25 cellular contexts compared by ENCODE assay signal in genomic region chr11:17548444-17548843, GRCh38. TPM values are rescaled to one million over a fixed set of nuclear protein-coding genes. Genes with fewer than 3 reads are reported as not detected.
A peak's percentile ranks its signal among the peaks of the same experiment; 100 is the strongest.
DNase-seq lines count a peak whose midpoint lies in the region; ATAC-seq, FAIRE-seq and TF ChIP-seq lines count a peak whose summit lies in the region.
"Had no signal": no experiment of that assay in that cellular context is flagged by ENCODE, and none has a peak within 500 bp of the region (broad histone marks: within the 10 kb centered on the region; RNA-seq: fewer than 3 reads in every experiment).

No MANE protein-coding gene starts in this region.

- no peaks in the 10 kb centered on the region for H4K20me1 ChIP-seq in H9 (ENCODE audit: control insufficient read depth, insufficient read depth, insufficient read length)

- no peaks in the 10 kb centered on the region for H3K9me3 ChIP-seq in A549
- no peaks in the 10 kb centered on the region for H3K9me3 ChIP-seq in H9 (ENCODE audit: control insufficient read depth, low read depth, low read length)
- H3K9me3 ChIP-seq in T-helper 17 cell (ENCODE audit: control insufficient read depth, low read length, poor library complexity, severe bottlenecking): no peaks in the 10 kb centered on the region
- H3K9me3 ChIP-seq: stomach had no signal

- TF ChIP-seq POLR2A in A549 (IDR thresholded peaks at IDR 0.05; ENCODE audit: low read length): no peak

- H2BK120ac ChIP-seq in H9 (ENCODE audit: low read depth, low read length, poor library complexity, severe bottlenecking): no peak overlapping the region

- H3K4me2 ChIP-seq in A549 (no peak overlapping the region), H9 (ENCODE audit: insufficient read depth, insufficient read length, low read length) (no peak overlapping the region)

- H4K8ac ChIP-seq in H9 (replicated peaks; ENCODE audit: insufficient read length, low read depth, low read length): no peak overlapping the region

- H3K18ac ChIP-seq in H9 (ENCODE audit: insufficient read length, low read depth, low read length): no peak overlapping the region

- no peak for FAIRE-seq in A549 (lab: Jason Lieb, UNC)

- no peak overlapping the region; a peak in 1 of 7 replicates for H3K27ac Mint-ChIP-seq in H9
- no peak overlapping the region for H3K27ac Mint-ChIP-seq in WTC11
- H3K27ac Mint-ChIP-seq in T-helper 17 cell: no peak overlapping the region
- H3K27ac Mint-ChIP-seq: activated B cell treated with CpG ODN at 0.5 μM for 24 hours; activated CD8-positive, alpha-beta T cell treated with anti-CD3 and anti-CD28 coated beads, Interleukin-2, amount 10 ng/mL, durations not matched to agents 7 days and 5 days; activated naive CD8-positive, alpha-beta T cell treated with anti-CD3 and anti-CD28 coated beads, Interleukin-2, amount 50 U/mL, for 24 hours; activated T-helper 1 cell treated with anti-CD3 and anti-CD28 coated beads, Interleukin-12 subunit alpha, Interleukin-12 subunit beta, Interleukin-2, Interleukin-4 antibody, amounts not matched to agents 30 ng/mL and 10 ng/mL and 1 ng/mL, durations not matched to agents 14 hours and 24 hours and 36 hours; CD4-positive, alpha-beta memory T cell had no signal

- H3K27me3 ChIP-seq in H9 (ENCODE audit: insufficient read depth, low read length): no peaks in the 10 kb centered on the region
- peaks cover 32% of the 10 kb centered on the region for H3K27me3 ChIP-seq in foreskin keratinocyte

- H3K27me3 Mint-ChIP-seq in H9 (ENCODE audit: low read depth): peaks cover 29% of the 10 kb centered on the region
- H3K27me3 Mint-ChIP-seq in WTC11 (ENCODE audit: low read depth): peaks cover 28% of the 10 kb centered on the region
- peaks cover 72% of the 10 kb centered on the region for H3K27me3 Mint-ChIP-seq in T-helper 17 cell

- H3K79me2 ChIP-seq in H9 (ENCODE audit: insufficient read depth, low read length): no peaks in the 10 kb centered on the region

- H3K4me3 Mint-ChIP-seq in H9 (no peak overlapping the region; a peak in 1 of 5 replicates), WTC11 (peak overlapping the region; percentile 8; the same call in 1 of the 2 replicates), T-helper 17 cell (no peak overlapping the region)
- H3K4me3 Mint-ChIP-seq: activated B cell treated with CpG ODN at 0.5 μM for 24 hours; activated CD8-positive, alpha-beta T cell treated with anti-CD3 and anti-CD28 coated beads, Interleukin-2, amount 10 ng/mL, durations not matched to agents 7 days and 5 days; activated naive CD8-positive, alpha-beta T cell treated with anti-CD3 and anti-CD28 coated beads, Interleukin-2, amount 50 U/mL, for 24 hours; activated T-helper 1 cell treated with anti-CD3 and anti-CD28 coated beads, Interleukin-12 subunit alpha, Interleukin-12 subunit beta, Interleukin-2, Interleukin-4 antibody, amounts not matched to agents 30 ng/mL and 10 ng/mL and 1 ng/mL, durations not matched to agents 14 hours and 24 hours and 36 hours; CD4-positive, alpha-beta memory T cell had no signal

- TF ChIP-seq EP300 in A549 (IDR thresholded peaks at IDR 0.05): no peak

- H3K4me1 Mint-ChIP-seq in H9 (peaks cover 24 to 43% of the 10 kb centered on the region in 2 experiments), WTC11 (peaks cover 29% of the 10 kb centered on the region), T-helper 17 cell (peaks cover 6% of the 10 kb centered on the region)
- H3K4me1 Mint-ChIP-seq: activated B cell treated with CpG ODN at 0.5 μM for 24 hours had no signal

- H3K36me3 Mint-ChIP-seq in H9 (ENCODE audit: insufficient read depth in 1 of 3, low read depth in 3 of 3) (peaks cover 0 to under 1% (median 0%) of the 10 kb centered on the region in 3 experiments; a peak in 1 of 7 replicates), WTC11 (no peaks in the 10 kb centered on the region), T-helper 17 cell (ENCODE audit: low read depth) (peaks cover 6% of the 10 kb centered on the region)
- H3K36me3 Mint-ChIP-seq: CD4-positive, alpha-beta memory T cell had no signal

- no peak overlapping the region for H3K4ac ChIP-seq in H9 (ENCODE audit: low read depth, low read length)

- peaks cover 5% of the 10 kb centered on the region for H3K23me2 ChIP-seq in H9 (ENCODE audit: insufficient read length, low read depth, low read length, poor library complexity, severe bottlenecking)

- no peak overlapping the region for H4K91ac ChIP-seq in H9 (ENCODE audit: insufficient read length, low read depth, low read length)

- H3K4me3 ChIP-seq in A549: no peak overlapping the region
- H3K4me3 ChIP-seq: stomach had no signal

- peaks cover 3% of the 10 kb centered on the region; the same call in 1 of the 3 replicates for H3K4me1 ChIP-seq in A549
- no peaks in the 10 kb centered on the region; the same call in 1 of the 2 replicates for H3K4me1 ChIP-seq in H9 (ENCODE audit: insufficient read depth, low read length)
- no peaks in the 10 kb centered on the region for H3K4me1 ChIP-seq in foreskin keratinocyte

- no peaks in the 10 kb centered on the region; a peak in 1 of 5 replicates for H3K9me3 Mint-ChIP-seq in H9
- H3K9me3 Mint-ChIP-seq in WTC11: no peaks in the 10 kb centered on the region
- H3K9me3 Mint-ChIP-seq: activated B cell treated with CpG ODN at 0.5 μM for 24 hours; activated naive CD8-positive, alpha-beta T cell treated with anti-CD3 and anti-CD28 coated beads, Interleukin-2, amount 50 U/mL, for 24 hours; activated T-helper 1 cell treated with anti-CD3 and anti-CD28 coated beads, Interleukin-12 subunit alpha, Interleukin-12 subunit beta, Interleukin-2, Interleukin-4 antibody, amounts not matched to agents 30 ng/mL and 10 ng/mL and 1 ng/mL, durations not matched to agents 14 hours and 24 hours and 36 hours had no signal

- H2BK15ac ChIP-seq in H9 (ENCODE audit: low read depth, low read length): no peak overlapping the region

- H3K9ac ChIP-seq in H9 (ENCODE audit: extremely low read depth, insufficient read length, low read length): no peak overlapping the region

- peak; percentile 32 to 40 for DNase-seq in A549 (ENCODE audit: low read depth in 1 of 2, low spot score in 1 of 2)
- peak; percentile 75 for DNase-seq in H9
- DNase-seq in WTC11 (ENCODE audit: low spot score): no peak
- peak; percentile 55 for DNase-seq in left kidney (ENCODE audit: low read depth, low spot score)
- no peak for DNase-seq in T-helper 17 cell
- no peak for DNase-seq in DMS153 treated with DMSO at 0.1 percent for 48 hours (lab: John Stamatoyannopoulos, UW; ENCODE audit: unreplicated experiment)
- DNase-seq in KBM-7: no peak
- DNase-seq in foreskin keratinocyte: no peak
- DNase-seq: activated B cell treated with CpG ODN at 0.5 μM for 24 hours; activated CD8-positive, alpha-beta T cell treated with anti-CD3 and anti-CD28 coated beads, Interleukin-2, amount 10 ng/mL, durations not matched to agents 7 days and 5 days; activated naive CD8-positive, alpha-beta T cell treated with anti-CD3 and anti-CD28 coated beads, Interleukin-2, amount 50 U/mL, for 24 hours; CD4-positive, alpha-beta memory T cell; left cardiac atrium; NCI-H1105 treated with DMSO at 0.1 percent for 48 hours; NCI-H2227 treated with DMSO at 0.1 percent for 48 hours; NK-92 treated with Interleukin-12 subunit alpha and Interleukin-12 subunit beta, amount 100 ng/mL, for 24 hours; occipital lobe; right cardiac atrium; stomach had no signal

- no peak overlapping the region for H2AK5ac ChIP-seq in H9 (ENCODE audit: insufficient read length, low read length)

- no peaks in the 10 kb centered on the region for H3K79me1 ChIP-seq in H9 (ENCODE audit: insufficient read depth, low read depth, low read length, poor library complexity, severe bottlenecking)

- H3K14ac ChIP-seq in H9 (ENCODE audit: insufficient read depth, low read length): no peak overlapping the region

- H3K23ac ChIP-seq in H9 (ENCODE audit: insufficient read length, low read depth, low read length): no peak overlapping the region

- ATAC-seq in A549: peak in 1 of 2 experiments; percentile 61; a peak in 3 of 6 replicates
- ATAC-seq in WTC11: peak; percentile 37
- ATAC-seq in T-helper 17 cell: no peak
- no peak for ATAC-seq in foreskin keratinocyte
- ATAC-seq: activated CD8-positive, alpha-beta T cell treated with anti-CD3 and anti-CD28 coated beads, Interleukin-2, amount 10 ng/mL, durations not matched to agents 7 days and 5 days; activated naive CD8-positive, alpha-beta T cell treated with anti-CD3 and anti-CD28 coated beads, Interleukin-2, amount 50 U/mL, for 24 hours; left cardiac atrium; right cardiac atrium had no signal

- H2BK12ac ChIP-seq in H9 (ENCODE audit: insufficient read length, low read depth, low read length): no peak overlapping the region

- H2AFZ ChIP-seq in H9 (ENCODE audit: low read length): no peak overlapping the region

- no peak overlapping the region for H3K56ac ChIP-seq in H9 (ENCODE audit: insufficient read length, low read depth, low read length)

- WGBS in A549 (ENCODE audit: missing lambda C conversion rate): 44% methylated on average over 6 of the region's 6 CpGs
- WGBS in H9 (ENCODE audit: extremely low coverage, insufficient read length, low lambda C conversion rate): no CpG with 5 or more reads among the region's 6 CpGs

- no peak overlapping the region for H2BK20ac ChIP-seq in H9 (ENCODE audit: low read depth, low read length, poor library complexity, severe bottlenecking)

- TF ChIP-seq CTCF in A549 (IDR thresholded peaks at IDR 0.05): no peak
- TF ChIP-seq CTCF in H9 (conservative IDR thresholded peaks at IDR 0.05): peak; percentile 62
- TF ChIP-seq CTCF in WTC11 (IDR thresholded peaks at IDR 0.05): no peak
- TF ChIP-seq CTCF in foreskin keratinocyte (conservative IDR thresholded peaks at IDR 0.05): no peak

- H3T11ph ChIP-seq in H9 (ENCODE audit: low read length): no peak overlapping the region

- H3K27ac ChIP-seq in A549 (no peak overlapping the region), H9 (ENCODE audit: insufficient read length, low read depth, low read length) (no peak overlapping the region), foreskin keratinocyte (no peak overlapping the region)
- H3K27ac ChIP-seq: HL-60, stomach had no signal

- H4K5ac ChIP-seq in H9 (ENCODE audit: insufficient read length, low read depth, low read length): no peak overlapping the region

- TF ChIP-seq RAD21 in A549 (conservative IDR thresholded peaks at IDR 0.05 in 1 of 2, IDR thresholded peaks at IDR 0.05 in 1 of 2): no peak

- CTCF ChIA-PET in A549 (lab: Yijun Ruan, JAX): interaction anchor here (0.7 to 1.3 kb wide), 4 partner anchors 13 to 196 kb away, joined by 3 read pairs; no protein-coding TSS in a partner anchor
- CTCF ChIA-PET in WTC11 (lab: Charles Lee): interaction anchor here (0.5 to 8.4 kb wide), 19 partner anchors 10 to 186 kb away, joined by 3 to 104 read pairs (median 4); partner anchors contain the start of genes KCNC1 and MYOD1

- POLR2A ChIA-PET in A549 (lab: Yijun Ruan, JAX) (no interaction called here), WTC11 (lab: Charles Lee) (interaction anchor here (0.7 kb wide), 1 partner anchor 275 kb away, joined by 4 read pairs; no protein-coding TSS in a partner anchor)

- H2BK5ac ChIP-seq in H9 (ENCODE audit: insufficient read length, low read length): no peak overlapping the region

- in situ Hi-C loops in KBM-7 (cut with MboI; ENCODE audit: low pct_unique_long_range_greater_than_20kb, low sequenced_read_pairs): no loop called here

RNA-seq across cellular contexts. Expression of gene OTOG, which starts 1.4 kb away (rescaled TPM):
- polyA plus RNA-seq in A549 (2011; rRNA removed): not detected in 2 replicates
- not detected in 2 replicates for polyA plus RNA-seq in A549 (2012; cell fraction: cytosol; rRNA removed)
- polyA plus RNA-seq in A549 (2012; cell fraction: nucleus; rRNA removed): under 0.01 TPM in 1 of 2 replicates, not detected in the other
- not detected in 3 replicates for polyA plus RNA-seq in A549 (2017; fragmentation: RNase III; extraction: RNeasy Plus Mini Kit Qiagen cat#74134 plus additional on column Dnase treatment)
- polyA minus RNA-seq in A549 (2011; rRNA and poly(A)+ RNA removed): not detected in 2 replicates
- total RNA-seq in H9 (2021): 0.35 and 0.86 TPM in 2 replicates
- total RNA-seq in WTC11 (2021): 1.4 to 3.5 TPM (median 2.1 TPM) in 3 replicates
- not detected for total RNA-seq in T-helper 17 cell
- not detected in 2 replicates for total RNA-seq in foreskin keratinocyte
- polyA plus RNA-seq in foreskin keratinocyte: not detected in 2 replicates
- total RNA-seq: activated B cell treated with CpG ODN at 0.5 μM for 24 hours; activated CD8-positive, alpha-beta T cell treated with anti-CD3 and anti-CD28 coated beads, Interleukin-2, amount 10 ng/mL, durations not matched to agents 7 days and 5 days; activated T-helper 1 cell treated with anti-CD3 and anti-CD28 coated beads, Interleukin-12 subunit alpha, Interleukin-12 subunit beta, Interleukin-2, Interleukin-4 antibody, amounts not matched to agents 30 ng/mL and 10 ng/mL and 1 ng/mL, durations not matched to agents 14 hours and 24 hours and 36 hours; CD4-positive, alpha-beta memory T cell; fibroblast of lung; G401; left cardiac atrium; mononuclear cell; occipital lobe; right cardiac atrium; stomach; T-helper 1 cell treated with Interleukin-12 subunit alpha and Interleukin-12 subunit beta and Interleukin-4 antibody, amounts not matched to agents 30 ng/mL and 1 ng/mL, for 36 hours had no signal
- polyA plus RNA-seq: CD4-positive, alpha-beta memory T cell; fibroblast of lung; right cardiac atrium; stomach had no signal

RNA-seq across cellular contexts. Expression of gene USH1C, which starts 4.2 kb away (rescaled TPM):
- 8.6 and 10.4 TPM in 2 replicates for polyA plus RNA-seq in A549 (2011; rRNA removed)
- 1.7 and 1.8 TPM in 2 replicates for polyA plus RNA-seq in A549 (2012; cell fraction: cytosol; rRNA removed)
- polyA plus RNA-seq in A549 (2012; cell fraction: nucleus; rRNA removed): 2.7 and 3.1 TPM in 2 replicates
- polyA plus RNA-seq in A549 (2017; fragmentation: RNase III; extraction: RNeasy Plus Mini Kit Qiagen cat#74134 plus additional on column Dnase treatment): 1.8 to 3.2 TPM (median 2.8 TPM) in 3 replicates
- 6.1 and 7.9 TPM in 2 replicates for polyA minus RNA-seq in A549 (2011; rRNA and poly(A)+ RNA removed)
- 1.0 and 1.5 TPM in 2 replicates for total RNA-seq in H9 (2021)
- total RNA-seq in WTC11 (2021): 3.3 to 3.9 TPM (median 3.7 TPM) in 3 replicates
- total RNA-seq in T-helper 17 cell: not detected
- not detected in 2 replicates for total RNA-seq in foreskin keratinocyte
- not detected in 2 replicates for polyA plus RNA-seq in foreskin keratinocyte
- total RNA-seq: activated B cell treated with CpG ODN at 0.5 μM for 24 hours; activated CD8-positive, alpha-beta T cell treated with anti-CD3 and anti-CD28 coated beads, Interleukin-2, amount 10 ng/mL, durations not matched to agents 7 days and 5 days; activated T-helper 1 cell treated with anti-CD3 and anti-CD28 coated beads, Interleukin-12 subunit alpha, Interleukin-12 subunit beta, Interleukin-2, Interleukin-4 antibody, amounts not matched to agents 30 ng/mL and 10 ng/mL and 1 ng/mL, durations not matched to agents 14 hours and 24 hours and 36 hours; CD4-positive, alpha-beta memory T cell; fibroblast of lung; G401; mononuclear cell; T-helper 1 cell treated with Interleukin-12 subunit alpha and Interleukin-12 subunit beta and Interleukin-4 antibody, amounts not matched to agents 30 ng/mL and 1 ng/mL, for 36 hours had no signal
- polyA plus RNA-seq: CD4-positive, alpha-beta memory T cell; fibroblast of lung had no signal

Comparison
In these comparisons a context has a peak if more than half of its experiments do, and no peak if none do; other contexts are left out.
1. DNase-seq: peak in A549 (2 of 2), H9 (single experiment) and left kidney (single experiment); none in WTC11 (single experiment), T-helper 17 cell (0 of 3), DMS153 treated with DMSO at 0.1 percent for 48 hours (single experiment), KBM-7 (single experiment) and foreskin keratinocyte (0 of 2).